In genomic region chr1:9212735-9213134, GRCh38 we compare ENCODE assay signal across 10 cellular contexts.
"Had no signal": no experiment of that assay in that cellular context is flagged by ENCODE, and none has a peak within 500 bp of the region (broad histone marks: within the 10 kb centered on the region; RNA-seq: fewer than 3 reads in every experiment).

No MANE protein-coding gene starts in this region.

- DNase-seq: GM23248, GOT3, H9, HCEC 1CT, HFFc6, IMR-90, KBM-7 had no signal

- H3K4me3 ChIP-seq: GM23248 had no signal

- H2AFZ ChIP-seq: GM23248 had no signal

- H3K4me2 ChIP-seq: KMS-11 had no signal

- H3K9ac ChIP-seq: GM23248, KMS-11 had no signal

- FAIRE-seq: H54 had no signal

- H3K27ac ChIP-seq: GM23248, HL-60, KMS-11 had no signal
